8 cellular contexts compared by ENCODE assay signal in the genomic region with DNA sequence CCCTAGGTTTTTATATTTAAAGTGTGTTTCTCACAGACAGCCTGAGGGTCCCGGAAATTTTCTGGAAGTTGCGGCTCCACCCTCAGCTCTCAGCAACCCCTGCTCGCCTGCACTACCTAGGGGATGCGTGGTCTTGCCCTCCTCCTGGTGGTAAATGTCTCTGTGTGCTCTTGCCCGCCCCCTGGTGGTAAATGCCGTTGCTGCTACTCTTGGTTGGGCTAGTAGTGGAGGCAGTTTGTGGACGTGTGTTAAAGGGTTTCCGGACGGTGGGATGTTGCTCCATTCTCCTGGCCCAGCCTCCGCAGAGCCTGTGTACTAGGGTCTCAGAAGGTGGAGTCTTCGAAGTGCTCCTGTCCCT. TPM values are rescaled to one million over a fixed set of nuclear protein-coding genes. Genes with fewer than 3 reads are reported as not detected.
DNase-seq lines count a peak whose midpoint lies in the region; ATAC-seq, FAIRE-seq and TF ChIP-seq lines count a peak whose summit lies in the region.

No MANE protein-coding gene starts in this region.

- no peaks in the 10 kb centered on the region for H3K9me3 Mint-ChIP-seq in activated CD4-positive, alpha-beta memory T cell treated with anti-CD3 and anti-CD28 coated beads, Interleukin-2, amount 10 ng/mL, durations not matched to agents 7 days and 5 days
- no peaks in the 10 kb centered on the region for H3K9me3 Mint-ChIP-seq in memory B cell

- H3K27me3 Mint-ChIP-seq in activated CD4-positive, alpha-beta memory T cell treated with anti-CD3 and anti-CD28 coated beads, Interleukin-2, amount 10 ng/mL, durations not matched to agents 7 days and 5 days, result peaks cover 8% of the 10 kb centered on the region
- peaks cover 3% of the 10 kb centered on the region for H3K27me3 Mint-ChIP-seq in memory B cell

- no peak for TF ChIP-seq POLR2A in GM12891 (IDR thresholded peaks at IDR 0.05; ENCODE audit: low read depth, low read length)

- H3K36me3 Mint-ChIP-seq in activated CD4-positive, alpha-beta memory T cell treated with anti-CD3 and anti-CD28 coated beads, Interleukin-2, amount 10 ng/mL, durations not matched to agents 7 days and 5 days (ENCODE audit: low read depth), result no peaks in the 10 kb centered on the region
- H3K36me3 Mint-ChIP-seq in memory B cell, result no peaks in the 10 kb centered on the region

- peaks cover 38% of the 10 kb centered on the region for H3K4me1 Mint-ChIP-seq in activated CD4-positive, alpha-beta memory T cell treated with anti-CD3 and anti-CD28 coated beads, Interleukin-2, amount 10 ng/mL, durations not matched to agents 7 days and 5 days
- H3K4me1 Mint-ChIP-seq in memory B cell, result peaks cover 19% of the 10 kb centered on the region

- FAIRE-seq in GM12891 (lab: Jason Lieb, UNC), result peak; percentile 92

- CTCF ChIA-PET in activated CD4-positive, alpha-beta memory T cell treated with anti-CD3 and anti-CD28 coated beads, Interleukin-2, amount 10 ng/mL, durations not matched to agents 7 days and 5 days (lab: Charles Lee), result interaction anchor here (0.7 to 4.7 kb wide), 17 partner anchors 8 to 281 kb away, joined by 3 to 62 read pairs (median 6); a partner anchor contains a TSS

- H3K4me3 Mint-ChIP-seq in activated CD4-positive, alpha-beta memory T cell treated with anti-CD3 and anti-CD28 coated beads, Interleukin-2, amount 10 ng/mL, durations not matched to agents 7 days and 5 days, result peak overlapping the region; percentile 56
- H3K4me3 Mint-ChIP-seq in memory B cell, result peak overlapping the region; percentile 75

- peak; percentile 57 for DNase-seq in GM12891 (ENCODE audit: insufficient read length, low spot score)
- DNase-seq in NCI-H82 (lab: John Stamatoyannopoulos, UW), result peak; percentile 93
- peak; percentile 90 for DNase-seq in activated CD4-positive, alpha-beta memory T cell treated with anti-CD3 and anti-CD28 coated beads, Interleukin-2, amount 10 ng/mL, durations not matched to agents 7 days and 5 days
- DNase-seq in effector CD4-positive, alpha-beta T cell, result peak; percentile 82
- peak; percentile 81 to 88 for DNase-seq in memory B cell (ENCODE audit: low spot score in 2 of 2)
- DNase-seq in stimulated activated CD8-positive, alpha-beta memory T cell treated with anti-CD3 and anti-CD28 coated beads, Interleukin-15, amount 100 ng/mL, for 48 hours (ENCODE audit: low read depth in 2 of 2), result peak; percentile 68 to 75
- DNase-seq in NCI-H1048 (lab: John Stamatoyannopoulos, UW), result no peak

- H3K27ac Mint-ChIP-seq in activated CD4-positive, alpha-beta memory T cell treated with anti-CD3 and anti-CD28 coated beads, Interleukin-2, amount 10 ng/mL, durations not matched to agents 7 days and 5 days, result peak overlapping the region; percentile 60
- H3K27ac Mint-ChIP-seq in memory B cell, result no peak overlapping the region

- POLR2A ChIA-PET in activated CD4-positive, alpha-beta memory T cell treated with anti-CD3 and anti-CD28 coated beads, Interleukin-2, amount 10 ng/mL, durations not matched to agents 7 days and 5 days (lab: Charles Lee), result interaction anchor here (1.2 to 1.6 kb wide), 4 partner anchors 14 to 577 kb away, joined by 3 to 8 read pairs (median 4); a partner anchor contains a TSS

- ATAC-seq in HG03342 (IDR thresholded peaks at IDR 0.05; ENCODE audit: unreplicated experiment) (peak; percentile 71), memory B cell (ENCODE audit: low read depth) (peak; percentile 84)

TF ChIP-seq in GM12891, 5 proteins besides CTCF, POLR2A, EP300 and RAD21:
- TF ChIP-seq POU2F2 (IDR thresholded peaks at IDR 0.05; ENCODE audit: low read depth, low read length), result no peak
- TF ChIP-seq SPI1 (IDR thresholded peaks at IDR 0.05; ENCODE audit: low read depth, low read length), result no peak
- TF ChIP-seq PAX5 (IDR thresholded peaks at IDR 0.05; ENCODE audit: insufficient read depth, low read length, severe bottlenecking), result no peak
- no peak for TF ChIP-seq TAF1 (IDR thresholded peaks at IDR 0.05; ENCODE audit: low read depth, low read length)
- TF ChIP-seq POLR2AphosphoS5 (IDR thresholded peaks at IDR 0.05; ENCODE audit: low read depth, low read length), result no peak

RNA-seq across cellular contexts. Expression of a gene that starts 27.4 kb away (rescaled TPM):
- 6.3 TPM for polyA plus RNA-seq in GM12891 (2012; ENCODE audit: low read depth, missing spikeins)
- 1 to 10 TPM; 7.1 to 8.5 TPM for total RNA-seq in activated CD4-positive, alpha-beta memory T cell treated with anti-CD3 and anti-CD28 coated beads, Interleukin-2, amount 10 ng/mL, durations not matched to agents 7 days and 5 days

RNA-seq across cellular contexts. Expression of a gene that starts 29.8 kb away (rescaled TPM):
- 47.9 TPM for polyA plus RNA-seq in GM12891 (2012; ENCODE audit: low read depth, missing spikeins)
- total RNA-seq in activated CD4-positive, alpha-beta memory T cell treated with anti-CD3 and anti-CD28 coated beads, Interleukin-2, amount 10 ng/mL, durations not matched to agents 7 days and 5 days, result 100 to 1,000 TPM; 133 to 138 TPM

RNA-seq across cellular contexts. Expression of a gene that starts 38.5 kb away (rescaled TPM):
- not detected for polyA plus RNA-seq in GM12891 (2012; ENCODE audit: low read depth, missing spikeins)
- total RNA-seq in activated CD4-positive, alpha-beta memory T cell treated with anti-CD3 and anti-CD28 coated beads, Interleukin-2, amount 10 ng/mL, durations not matched to agents 7 days and 5 days, result 10 to 100 TPM in 1 of 2 experiments, 1 to 10 TPM in 1; 9.1 to 10.9 TPM
